Comparison of ENCODE assay signal across 10 cellular contexts in the genomic region with DNA sequence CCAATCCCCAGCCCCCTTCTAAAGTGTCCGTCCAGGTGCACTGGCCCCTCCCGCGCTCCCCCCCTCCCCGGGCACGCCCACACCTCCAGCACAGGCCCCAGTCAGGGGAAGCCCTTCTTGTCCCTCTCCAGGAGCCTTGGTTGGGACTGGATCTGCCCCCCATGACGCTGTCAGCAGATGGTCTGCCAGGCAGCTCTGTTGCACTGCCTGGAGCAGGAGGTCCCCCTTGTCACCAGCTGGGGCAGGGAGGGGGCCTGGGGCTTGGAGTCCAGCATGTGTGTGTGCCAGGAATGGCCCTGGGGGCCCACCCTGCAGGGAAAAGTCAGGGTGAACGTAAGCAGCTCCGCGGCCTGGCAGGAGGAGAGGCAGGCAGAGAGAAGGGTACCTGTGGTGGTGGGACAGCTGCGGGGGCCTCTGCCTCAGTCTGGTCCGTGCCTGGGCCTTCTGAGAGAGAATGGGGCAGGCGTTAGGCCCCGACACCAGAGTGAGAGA. TPM values are rescaled to one million over a fixed set of nuclear protein-coding genes. Genes with fewer than 3 reads are reported as not detected.
A peak's percentile ranks its signal among the peaks of the same experiment; 100 is the strongest.
DNase-seq lines count a peak whose midpoint lies in the region; ATAC-seq and TF ChIP-seq lines count a peak whose summit lies in the region.
"Had no signal": no experiment of that assay in that cellular context is flagged by ENCODE, and none has a peak within 500 bp of the region (broad histone marks: within the 10 kb centered on the region; RNA-seq: fewer than 3 reads in every experiment).

No MANE protein-coding gene starts in this region.

- peak overlapping the region; percentile 85 for H3K4me3 Mint-ChIP-seq in Calu3 (ENCODE audit: low read depth, unreplicated experiment)
- H3K4me3 Mint-ChIP-seq in chondrocyte (ENCODE audit: unreplicated experiment) = peak overlapping the region; percentile 55
- H3K4me3 Mint-ChIP-seq in osteocyte (ENCODE audit: unreplicated experiment) = peak overlapping the region; percentile 61

- peak overlapping the region; percentile 74 for H3K4me3 ChIP-seq in MG63

- H3K4me1 Mint-ChIP-seq in Calu3 (ENCODE audit: low read depth, unreplicated experiment) (no peaks in the 10 kb centered on the region), chondrocyte (ENCODE audit: low read depth) (peaks cover 14% of the 10 kb centered on the region), osteocyte (ENCODE audit: unreplicated experiment) (peaks cover 10% of the 10 kb centered on the region)

- no peak overlapping the region for H3K27ac Mint-ChIP-seq in Calu3 (ENCODE audit: unreplicated experiment)
- H3K27ac Mint-ChIP-seq in chondrocyte (ENCODE audit: unreplicated experiment) = peak overlapping the region; percentile 75
- H3K27ac Mint-ChIP-seq in osteocyte (ENCODE audit: unreplicated experiment) = peak overlapping the region; percentile 50

- H3K36me3 ChIP-seq in MG63 = peaks cover 70% of the 10 kb centered on the region

- no peak for TF ChIP-seq CTCF in Calu3 (IDR thresholded peaks at IDR 0.05; ENCODE audit: unreplicated experiment)
- TF ChIP-seq CTCF in chondrocyte (IDR thresholded peaks at IDR 0.05) = no peak
- TF ChIP-seq CTCF in osteocyte (IDR thresholded peaks at IDR 0.05) = no peak
- no peak for TF ChIP-seq CTCF in omental fat pad (IDR thresholded peaks at IDR 0.05)

- H3K36me3 Mint-ChIP-seq in Calu3 (ENCODE audit: insufficient read depth, unreplicated experiment) = peaks cover 86% of the 10 kb centered on the region
- peaks cover 7% of the 10 kb centered on the region for H3K36me3 Mint-ChIP-seq in chondrocyte (ENCODE audit: low read depth)
- peaks cover 11% of the 10 kb centered on the region for H3K36me3 Mint-ChIP-seq in osteocyte (ENCODE audit: unreplicated experiment)

- CTCF ChIA-PET in Calu3 (lab: Charles Lee) = interaction anchor here (0.5 to 0.6 kb wide), 4 partner anchors 22 to 170 kb away, joined by 3 to 4 read pairs (median 4); no protein-coding TSS in a partner anchor

- BruUV-seq in Calu3 (replicated peaks; lab: Mats Ljungman, UMichigan) = no TSS peak

- no peaks in the 10 kb centered on the region for H3K27me3 ChIP-seq in MG63

- intact Hi-C loops in Calu3 (cut with micrococcal nuclease; ENCODE audit: unreplicated experiment) = no loop called here

- no peak for ATAC-seq in GM21576 (IDR thresholded peaks at IDR 0.05; ENCODE audit: unreplicated experiment)
- no peak for ATAC-seq in esophagus mucosa
- ATAC-seq in omental fat pad (ENCODE audit: low FRiP score) = no peak

- no peaks in the 10 kb centered on the region for H3K27me3 Mint-ChIP-seq in Calu3 (ENCODE audit: unreplicated experiment)
- no peaks in the 10 kb centered on the region for H3K27me3 Mint-ChIP-seq in chondrocyte (ENCODE audit: low read depth)
- H3K27me3 Mint-ChIP-seq in osteocyte (ENCODE audit: unreplicated experiment) = no peaks in the 10 kb centered on the region

- no peaks in the 10 kb centered on the region for H3K9me3 ChIP-seq in MG63

- DNase-seq in Calu3 (no peak), MG63 (no peak), chondrocyte (ENCODE audit: low spot score) (no peak), osteocyte (ENCODE audit: extremely low spot score, unreplicated experiment) (no peak), nucleus accumbens (lab: John Stamatoyannopoulos, UW) (no peak), omental fat pad (ENCODE audit: low spot score) (no peak)

- H3K9me3 Mint-ChIP-seq in Calu3 (ENCODE audit: low read depth, unreplicated experiment) = no peaks in the 10 kb centered on the region
- H3K9me3 Mint-ChIP-seq in chondrocyte (ENCODE audit: low read depth) = no peaks in the 10 kb centered on the region
- H3K9me3 Mint-ChIP-seq in osteocyte (ENCODE audit: unreplicated experiment) = no peaks in the 10 kb centered on the region

RNA-seq across cellular contexts. Expression of gene IRF7, which starts 1.6 kb away (rescaled TPM):
- 48.7 and 93.5 TPM in 2 replicates for total RNA-seq in Calu3 (2022)
- total RNA-seq in MG63 (2014; rRNA removed; shearing (Covaris generic); ENCODE audit: low replicate concordance) = 9.1 and 10.1 TPM in 2 replicates
- 6.5 to 11.4 TPM (median 7.7 TPM) in 3 replicates for total RNA-seq in chondrocyte
- 14.4 and 15.4 TPM in 2 replicates for total RNA-seq in osteocyte
- total RNA-seq in esophagus mucosa = 19.5 TPM
- 10 to 100 TPM; 15.4 to 56.8 (median 35.6) TPM for total RNA-seq in omental fat pad

RNA-seq across cellular contexts. Expression of gene CDHR5, which starts 10.6 kb away (rescaled TPM):
- total RNA-seq in Calu3 (2022) (5.0 and 7.6 TPM in 2 replicates), chondrocyte (not detected in 3 replicates), osteocyte (not detected in 2 replicates), esophagus mucosa (not detected), omental fat pad (not detected)
- not detected in 2 replicates for total RNA-seq in MG63 (2014; rRNA removed; shearing (Covaris generic); ENCODE audit: low replicate concordance)
- total RNA-seq: LHCN-M2, RPMI7951 had no signal

RNA-seq across cellular contexts. Expression of gene SCT, which starts 12.8 kb away (rescaled TPM):
- total RNA-seq in Calu3 (2022) (not detected in 2 replicates), chondrocyte (0.72 TPM in 1 of 3 replicates, not detected in the others), osteocyte (not detected in 2 replicates), esophagus mucosa (not detected), omental fat pad (not detected)
- not detected in 2 replicates for total RNA-seq in MG63 (2014; rRNA removed; shearing (Covaris generic); ENCODE audit: low replicate concordance)
- total RNA-seq: LHCN-M2, RPMI7951 had no signal

RNA-seq across cellular contexts. Expression of gene DRD4, which starts 22.9 kb away (rescaled TPM):
- total RNA-seq in Calu3 (2022) = 1.3 TPM in 2 replicates
- not detected in 2 replicates for total RNA-seq in MG63 (2014; rRNA removed; shearing (Covaris generic); ENCODE audit: low replicate concordance)
- total RNA-seq in chondrocyte = 0.55 to 1.7 TPM (median 1.00 TPM) in 3 replicates
- 1.7 and 1.8 TPM in 2 replicates for total RNA-seq in osteocyte
- total RNA-seq in esophagus mucosa = 0.16 TPM
- total RNA-seq in omental fat pad = under 1 TPM in 1 of 4 donors, not detected in 3; 0.50 TPM
- total RNA-seq: LHCN-M2, RPMI7951 had no signal

RNA-seq across cellular contexts. Expression of gene PHRF1, which starts 37.9 kb away (rescaled TPM):
- total RNA-seq in Calu3 (2022) (42.3 and 43.2 TPM in 2 replicates), chondrocyte (24.6 to 34.1 TPM (median 25.9 TPM) in 3 replicates), osteocyte (31.5 TPM in 2 replicates), esophagus mucosa (17.6 TPM), omental fat pad (10 to 100 TPM; 14.7 to 34.9 (median 22.4) TPM)
- total RNA-seq in MG63 (2014; rRNA removed; shearing (Covaris generic); ENCODE audit: low replicate concordance) = 35.4 and 55.2 TPM in 2 replicates
